In genomic region chr4:185709802-185710486, GRCh38 we compare ENCODE assay signal across 18 cellular contexts.
DNase-seq lines count a peak whose midpoint lies in the region; ATAC-seq and TF ChIP-seq lines count a peak whose summit lies in the region.
"Had no signal": no experiment of that assay in that cellular context is flagged by ENCODE, and none has a peak within 500 bp of the region (broad histone marks: within the 10 kb centered on the region; RNA-seq: fewer than 3 reads in every experiment).

No MANE protein-coding gene starts in this region.

- H3K27ac ChIP-seq in adrenal gland (peak overlapping the region; percentile 45 to 85 (median 73)), sigmoid colon (peak overlapping the region; percentile 39 to 77 (median 74))
- H3K27ac ChIP-seq: BLaER1, esophagus squamous epithelium, neural progenitor cell, RWPE1 had no signal

- TF ChIP-seq CTCF in adrenal gland (IDR thresholded peaks at IDR 0.05) (no peak), fibroblast of pulmonary artery (IDR thresholded peaks at IDR 0.05; ENCODE audit: low read length, missing control alignments) (no peak), sigmoid colon (IDR thresholded peaks at IDR 0.05) (no peak)

- H3K4me1 ChIP-seq in adrenal gland (replicated peaks in 1 of 2) = peaks cover 5 to 56% of the 10 kb centered on the region in 2 donors
- peaks cover 0 to 56% (median 37%) of the 10 kb centered on the region in 4 donors for H3K4me1 ChIP-seq in sigmoid colon
- H3K4me1 ChIP-seq: neural progenitor cell had no signal

- H3K27me3 ChIP-seq in adrenal gland (no peaks in the 10 kb centered on the region), sigmoid colon (no peaks in the 10 kb centered on the region)
- H3K27me3 ChIP-seq: BLaER1, esophagus squamous epithelium, neural progenitor cell had no signal

- WGBS in adrenal gland, 4 donors = 34 to 50% (median 43%) methylated on average over 7 to 8 of the region's 8 CpGs
- WGBS in sigmoid colon, 2 donors = 84 to 89% methylated on average over 7 to 8 of the region's 8 CpGs

- ATAC-seq in SK-N-SH treated with all-trans-retinoic acid at 6 μM for 48 hours = no peak
- ATAC-seq: activated naive CD4-positive, alpha-beta T cell treated with anti-CD3 and anti-CD28 coated beads, Interleukin-2, amount 50 U/mL, for 72 hours; GM12878; T-helper 17 cell had no signal

- H3K36me3 ChIP-seq in adrenal gland (replicated peaks in 1 of 2) = no peaks in the 10 kb centered on the region
- no peaks in the 10 kb centered on the region for H3K36me3 ChIP-seq in sigmoid colon
- H3K36me3 ChIP-seq: BLaER1, esophagus squamous epithelium, neural progenitor cell had no signal

- in situ Hi-C loops in G401 (cut with HindIII; ENCODE audit: low sequenced_read_pairs) = no loop called here

- H3K4me3 ChIP-seq in adrenal gland = no peak overlapping the region
- H3K4me3 ChIP-seq in fibroblast of pulmonary artery (replicated peaks; ENCODE audit: low read depth, low read length) = no peak overlapping the region
- H3K4me3 ChIP-seq in sigmoid colon = no peak overlapping the region
- H3K4me3 ChIP-seq: BLaER1, esophagus squamous epithelium, GM12878, neural progenitor cell had no signal

- intact Hi-C loops in adrenal gland (cut with DNase I) = no loop called here
- intact Hi-C loops in sigmoid colon (cut with DNase I) = no loop called here

- H3K9me3 ChIP-seq in adrenal gland (replicated peaks in 1 of 3) (no peaks in the 10 kb centered on the region), sigmoid colon (no peaks in the 10 kb centered on the region)
- H3K9me3 ChIP-seq: esophagus squamous epithelium had no signal

- TF ChIP-seq EP300 in sigmoid colon (IDR thresholded peaks at IDR 0.05) = no peak

- DNase-seq in ELR (ENCODE audit: low read depth) (peak; percentile 27), adrenal gland (peak; percentile 65 to 88 (median 82)), fibroblast of pulmonary artery (ENCODE audit: low read depth) (peak; percentile 64), sigmoid colon (no peak), NCI-H2107 treated with DMSO at 0.1 percent for 48 hours (lab: John Stamatoyannopoulos, UW; ENCODE audit: unreplicated experiment) (no peak), NCI-H146 (lab: John Stamatoyannopoulos, UW) (no peak), G401 (ENCODE audit: low spot score) (no peak)
- DNase-seq: activated CD4-positive, alpha-beta T cell treated with anti-CD3 and anti-CD28 coated beads, Interleukin-2, amount 10 ng/mL, durations not matched to agents 24 days and 14 days; cortex of kidney; esophagus squamous epithelium; NCI-H2081 treated with DMSO at 0.1 percent for 48 hours; T-helper 17 cell had no signal

- TF ChIP-seq POLR2A in adrenal gland (IDR thresholded peaks at IDR 0.05) (peak in 1 of 2 donors; percentile 14), sigmoid colon (IDR thresholded peaks at IDR 0.05) (no peak)

TF ChIP-seq in SK-N-SH treated with all-trans-retinoic acid at 6 μM for 48 hours, 23 proteins besides CTCF, POLR2A, EP300 and RAD21:
- TF ChIP-seq ZNF8 (CRISPR knock-in tag; IDR thresholded peaks at IDR 0.05) = no peak
- TF ChIP-seq ZC3H10 (CRISPR knock-in tag; IDR thresholded peaks at IDR 0.05) = no peak
- no peak for TF ChIP-seq GLIS3 (CRISPR knock-in tag; IDR thresholded peaks at IDR 0.05)
- TF ChIP-seq POU6F1 (CRISPR knock-in tag; IDR thresholded peaks at IDR 0.05; ENCODE audit: borderline replicate concordance, low read depth) = no peak
- no peak for TF ChIP-seq PATZ1 (CRISPR knock-in tag; IDR thresholded peaks at IDR 0.05; ENCODE audit: borderline replicate concordance)
- no peak for TF ChIP-seq BACH2 (CRISPR knock-in tag; IDR thresholded peaks at IDR 0.05; ENCODE audit: borderline replicate concordance)
- TF ChIP-seq RARB (CRISPR knock-in tag; IDR thresholded peaks at IDR 0.05) = no peak
- no peak for TF ChIP-seq TSHZ2 (CRISPR knock-in tag; IDR thresholded peaks at IDR 0.05)
- TF ChIP-seq ZFP3 (CRISPR knock-in tag; IDR thresholded peaks at IDR 0.05) = no peak
TF ChIP-seq in SK-N-SH treated with all-trans-retinoic acid at 6 μM for 48 hours: peak in this region for 0.

Comparison
In these comparisons a context has a peak if more than half of its experiments do, and no peak if none do; other contexts are left out.
1. DNase-seq: peak in ELR (single experiment), adrenal gland (7 of 7) and fibroblast of pulmonary artery (single experiment); none in sigmoid colon (single experiment), NCI-H2107 treated with DMSO at 0.1 percent for 48 hours (single experiment), NCI-H146 (single experiment) and G401 (single experiment).